In genomic region chr6:46473866-46474265, GRCh38 we compare ENCODE assay signal across 19 cellular contexts. TPM values are rescaled to one million over a fixed set of nuclear protein-coding genes. Genes with fewer than 3 reads are reported as not detected.
"Had no signal": no experiment of that assay in that cellular context is flagged by ENCODE, and none has a peak within 500 bp of the region (broad histone marks: within the 10 kb centered on the region; RNA-seq: fewer than 3 reads in every experiment).

No MANE protein-coding gene starts in this region.

- DNase-seq: activated CD4-positive, alpha-beta memory T cell treated with anti-CD3 and anti-CD28 coated beads for 36 hours; activated CD4-positive, CD25-positive, alpha-beta regulatory T cell treated with anti-CD3 and anti-CD28 coated beads, Interleukin-2, amount 50 U/mL, for 72 hours; activated gamma-delta T cell; activated naive CD8-positive, alpha-beta T cell treated with anti-CD3 and anti-CD28 coated beads for 36 hours; activated T-cell treated with anti-CD3 and anti-CD28 coated beads, Interleukin-2, amount 50 U/mL, for 4 hours; aorta; colonic mucosa; effector CD4-positive, alpha-beta T cell; lower lobe of right lung; naive thymus-derived CD4-positive, alpha-beta T cell; stimulated activated CD4-positive, alpha-beta T cell treated with anti-CD3 and anti-CD28 coated beads, Interleukin-15, amount 100 ng/mL, for 24 hours; SW 1271; thyroid gland; uterus had no signal

- H3K4me1 ChIP-seq: colonic mucosa, lower lobe of right lung, thyroid gland, uterus had no signal

- H3K27ac ChIP-seq: cardiac muscle cell, colonic mucosa, gastroesophageal sphincter, lower lobe of right lung, neutrophil, thyroid gland, uterus had no signal

- ATAC-seq: activated T-cell treated with anti-CD3 and anti-CD28 coated beads, Interleukin-2, amount 50 U/mL, for 4 hours; gastroesophageal sphincter; lower lobe of right lung; naive thymus-derived CD4-positive, alpha-beta T cell; sciatic nerve had no signal

- H3K9me3 ChIP-seq: colonic mucosa, gastroesophageal sphincter, lower lobe of right lung, neutrophil, thyroid gland, uterus had no signal

- H3K27me3 ChIP-seq: cardiac muscle cell, colonic mucosa, gastroesophageal sphincter, neutrophil, thyroid gland, uterus had no signal

- H3K36me3 ChIP-seq: cardiac muscle cell, colonic mucosa, gastroesophageal sphincter, lower lobe of right lung, neutrophil, thyroid gland, uterus had no signal

- H3K4me3 ChIP-seq: cardiac muscle cell, colonic mucosa, gastroesophageal sphincter, lower lobe of right lung, thyroid gland, uterus had no signal

RNA-seq across cellular contexts. Expression of gene RCAN2, which starts 17.4 kb away (rescaled TPM):
- total RNA-seq: activated naive CD8-positive, alpha-beta T cell treated with anti-CD3 and anti-CD28 coated beads for 36 hours; mononuclear cell had no signal
